10 cellular contexts compared by ENCODE assay signal in genomic region chr15:31304736-31305365, GRCh38. TPM values are rescaled to one million over a fixed set of nuclear protein-coding genes. Genes with fewer than 3 reads are reported as not detected.
DNase-seq lines count a peak whose midpoint lies in the region; ATAC-seq and TF ChIP-seq lines count a peak whose summit lies in the region.
"Had no signal": no experiment of that assay in that cellular context is flagged by ENCODE, and none has a peak within 500 bp of the region (broad histone marks: within the 10 kb centered on the region; RNA-seq: fewer than 3 reads in every experiment).

No MANE protein-coding gene starts in this region.

- DNase-seq in NCI-H1105 treated with DMSO at 0.1 percent for 48 hours (lab: John Stamatoyannopoulos, UW) (peak; percentile 41), NCI-H1105 (lab: John Stamatoyannopoulos, UW) (no peak), NCI-H2081 treated with DMSO at 0.1 percent for 48 hours (lab: John Stamatoyannopoulos, UW) (peak; percentile 86), cerebellar cortex (ENCODE audit: low spot score) (peak; percentile 81), retina (peak; percentile 79), spleen (no peak)
- DNase-seq in activated CD4-positive, CD25-positive, alpha-beta regulatory T cell treated with anti-CD3 and anti-CD28 coated beads, Interleukin-2, amount 50 U/mL, for 72 hours = no peak
- DNase-seq: activated CD4-positive, alpha-beta T cell treated with anti-CD3 and anti-CD28 coated beads for 36 hours; kidney had no signal

- no peak for ATAC-seq in GM19351 (IDR thresholded peaks at IDR 0.05; ENCODE audit: unreplicated experiment)
- ATAC-seq: activated CD4-positive, alpha-beta T cell treated with anti-CD3 and anti-CD28 coated beads for 36 hours had no signal

- H3K4me3 ChIP-seq in spleen = no peak overlapping the region

- WGBS in spleen, 5 donors = 91 to 96% (median 92%) methylated on average over 11 to 12 of the region's 12 CpGs

- peaks cover 0 to 87% (median 58%) of the 10 kb centered on the region in 6 donors for H3K4me1 ChIP-seq in spleen

- H3K9me3 ChIP-seq in spleen = no peaks in the 10 kb centered on the region

- peak overlapping the region in 3 of 8 donors; percentile 17 to 55 (median 28) for H3K27ac ChIP-seq in spleen

- no peak for TF ChIP-seq CTCF in spleen (IDR thresholded peaks at IDR 0.05 in 8 of 11, conservative IDR thresholded peaks at IDR 0.05 in 3 of 11)

- intact Hi-C loops in spleen (cut with DNase I; ENCODE audit: low total_unique reads) = no loop called here

- TF ChIP-seq POLR2A in spleen (IDR thresholded peaks at IDR 0.05) = no peak

- no peaks in the 10 kb centered on the region for H3K27me3 ChIP-seq in spleen (replicated peaks in 1 of 7)

- no peaks in the 10 kb centered on the region for H3K36me3 ChIP-seq in spleen

RNA-seq across cellular contexts. Expression of gene KLF13, which starts 21.8 kb away (rescaled TPM):
- total RNA-seq in spleen = 100 to 1,000 TPM in 1 of 7 donors, 10 to 100 TPM in 6; 71.6 to 111 (median 85.8) TPM
- 10 to 100 TPM; 21.8 to 43.3 (median 43.1) TPM for polyA plus RNA-seq in spleen

Comparison
In these comparisons a context has a peak if more than half of its experiments do, and no peak if none do; other contexts are left out.
1. DNase-seq: peak in NCI-H1105 treated with DMSO at 0.1 percent for 48 hours (single experiment), NCI-H2081 treated with DMSO at 0.1 percent for 48 hours (single experiment), cerebellar cortex (single experiment) and retina (single experiment); none in NCI-H1105 (single experiment), spleen (single experiment) and activated CD4-positive, CD25-positive, alpha-beta regulatory T cell treated with anti-CD3 and anti-CD28 coated beads, Interleukin-2, amount 50 U/mL, for 72 hours (single experiment).